ENCODE assay signal across 1 cellular context in genomic region chr1:15328785-15329480, GRCh38.
TF ChIP-seq lines count a peak whose summit lies in the region.

No MANE protein-coding gene starts in this region.

TF ChIP-seq in K562, 482 proteins besides CTCF, POLR2A, EP300 and RAD21 (continued from another document):
- TF ChIP-seq ZNF280A (IDR thresholded peaks at IDR 0.05; ENCODE audit: low read depth, partially characterized antibody), result no peak
- no peak for TF ChIP-seq ZNF592 (IDR thresholded peaks at IDR 0.05)
- TF ChIP-seq ZNF696 (CRISPR knock-in tag; conservative IDR thresholded peaks at IDR 0.05), result no peak
- TF ChIP-seq RNF2 (IDR thresholded peaks at IDR 0.05), result peak; percentile 57; the same call in 1 of the 2 replicates
- TF ChIP-seq PBX2 (CRISPR knock-in tag; IDR thresholded peaks at IDR 0.05; ENCODE audit: low read depth), result no peak
- TF ChIP-seq PBX2 (tag; conservative IDR thresholded peaks at IDR 0.05; ENCODE audit: low read depth), result peak; percentile 70
- peak; percentile 51 for TF ChIP-seq CXXC5 (CRISPR knock-in tag; IDR thresholded peaks at IDR 0.05)
- peak; percentile 36; the same call in 1 of the 2 replicates for TF ChIP-seq CBFA2T2 (conservative IDR thresholded peaks at IDR 0.05)
- TF ChIP-seq FOXJ2 (tag; IDR thresholded peaks at IDR 0.05), result 0 out of 2 replicates have a peak, but pooled peaks have one; percentile 22
- TF ChIP-seq ZNF436 (CRISPR knock-in tag; IDR thresholded peaks at IDR 0.05), result no peak
- no peak for TF ChIP-seq NCOA1 (IDR thresholded peaks at IDR 0.05; ENCODE audit: low read depth)
- peak; percentile 56; the same call in 1 of the 2 replicates for TF ChIP-seq KAT7 (CRISPR knock-in tag; IDR thresholded peaks at IDR 0.05; ENCODE audit: borderline replicate concordance)
- TF ChIP-seq RUNX1 (IDR thresholded peaks at IDR 0.05; ENCODE audit: low read depth), result no peak
